Comparison of ENCODE assay signal across 1 cellular context in genomic region chr13:45215392-45216077, GRCh38.
TF ChIP-seq lines count a peak whose summit lies in the region.

No MANE protein-coding gene starts in this region.

TF ChIP-seq in WTC11, 78 proteins besides CTCF, POLR2A, EP300 and RAD21:
- TF ChIP-seq ZNF317 (CRISPR knock-in tag; IDR thresholded peaks at IDR 0.05; ENCODE audit: borderline replicate concordance, low read depth) (no peak), SMAD4 (CRISPR knock-in tag; IDR thresholded peaks at IDR 0.05) (no peak), ZNF423 (CRISPR knock-in tag; IDR thresholded peaks at IDR 0.05) (no peak), PRRX2 (CRISPR knock-in tag; IDR thresholded peaks at IDR 0.05) (no peak), CBFB (CRISPR knock-in tag; IDR thresholded peaks at IDR 0.05; ENCODE audit: low read depth) (no peak), TCF7 (CRISPR knock-in tag; IDR thresholded peaks at IDR 0.05; ENCODE audit: low read depth) (no peak), NR2C2 (CRISPR knock-in tag; IDR thresholded peaks at IDR 0.05) (no peak), MAX (CRISPR knock-in tag; IDR thresholded peaks at IDR 0.05) (no peak), JAZF1 (CRISPR knock-in tag; IDR thresholded peaks at IDR 0.05) (no peak), ZNF263 (CRISPR knock-in tag; IDR thresholded peaks at IDR 0.05; ENCODE audit: low read depth) (no peak), IRF2 (CRISPR knock-in tag; IDR thresholded peaks at IDR 0.05; ENCODE audit: borderline replicate concordance, low read depth) (no peak)
- TF ChIP-seq, protein P1, sequence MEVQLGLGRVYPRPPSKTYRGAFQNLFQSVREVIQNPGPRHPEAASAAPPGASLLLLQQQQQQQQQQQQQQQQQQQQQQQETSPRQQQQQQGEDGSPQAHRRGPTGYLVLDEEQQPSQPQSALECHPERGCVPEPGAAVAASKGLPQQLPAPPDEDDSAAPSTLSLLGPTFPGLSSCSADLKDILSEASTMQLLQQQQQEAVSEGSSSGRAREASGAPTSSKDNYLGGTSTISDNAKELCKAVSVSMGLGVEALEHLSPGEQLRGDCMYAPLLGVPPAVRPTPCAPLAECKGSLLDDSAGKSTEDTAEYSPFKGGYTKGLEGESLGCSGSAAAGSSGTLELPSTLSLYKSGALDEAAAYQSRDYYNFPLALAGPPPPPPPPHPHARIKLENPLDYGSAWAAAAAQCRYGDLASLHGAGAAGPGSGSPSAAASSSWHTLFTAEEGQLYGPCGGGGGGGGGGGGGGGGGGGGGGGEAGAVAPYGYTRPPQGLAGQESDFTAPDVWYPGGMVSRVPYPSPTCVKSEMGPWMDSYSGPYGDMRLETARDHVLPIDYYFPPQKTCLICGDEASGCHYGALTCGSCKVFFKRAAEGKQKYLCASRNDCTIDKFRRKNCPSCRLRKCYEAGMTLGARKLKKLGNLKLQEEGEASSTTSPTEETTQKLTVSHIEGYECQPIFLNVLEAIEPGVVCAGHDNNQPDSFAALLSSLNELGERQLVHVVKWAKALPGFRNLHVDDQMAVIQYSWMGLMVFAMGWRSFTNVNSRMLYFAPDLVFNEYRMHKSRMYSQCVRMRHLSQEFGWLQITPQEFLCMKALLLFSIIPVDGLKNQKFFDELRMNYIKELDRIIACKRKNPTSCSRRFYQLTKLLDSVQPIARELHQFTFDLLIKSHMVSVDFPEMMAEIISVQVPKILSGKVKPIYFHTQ (CRISPR knock-in tag; IDR thresholded peaks at IDR 0.05), result no peak
